14 cellular contexts compared by ENCODE assay signal in the genomic region with DNA sequence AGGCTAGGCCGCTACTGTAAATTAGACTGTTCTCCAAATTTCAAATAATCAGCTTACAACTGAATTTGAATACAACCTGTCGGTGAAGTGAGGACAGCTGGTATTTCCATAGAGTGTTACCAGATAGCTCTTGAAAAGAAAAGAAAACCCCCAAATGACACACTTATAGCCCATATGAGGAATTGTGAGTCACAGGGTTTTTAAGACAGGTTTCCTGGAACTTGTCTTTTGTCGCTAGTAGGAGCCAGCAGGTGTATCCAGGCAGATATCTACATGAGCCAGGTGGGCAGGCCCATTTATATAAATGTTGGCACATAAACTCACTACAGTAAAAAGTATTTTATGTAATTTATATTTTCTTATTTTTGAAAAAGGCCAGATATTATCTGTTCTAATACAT. TPM values are rescaled to one million over a fixed set of nuclear protein-coding genes. Genes with fewer than 3 reads are reported as not detected.
DNase-seq lines count a peak whose midpoint lies in the region; ATAC-seq lines count a peak whose summit lies in the region.
"Had no signal": no experiment of that assay in that cellular context is flagged by ENCODE, and none has a peak within 500 bp of the region (broad histone marks: within the 10 kb centered on the region; RNA-seq: fewer than 3 reads in every experiment).

No MANE protein-coding gene starts in this region.

- peaks cover 35% of the 10 kb centered on the region for H3K4me1 Mint-ChIP-seq in activated CD4-positive, alpha-beta T cell treated with anti-CD3 and anti-CD28 coated beads, Interleukin-2, amount 10 ng/mL, durations not matched to agents 24 days and 14 days
- H3K4me1 Mint-ChIP-seq in activated naive CD8-positive, alpha-beta T cell treated with anti-CD3 and anti-CD28 coated beads for 36 hours, result peaks cover 51% of the 10 kb centered on the region

- H3K27ac Mint-ChIP-seq in activated CD4-positive, alpha-beta T cell treated with anti-CD3 and anti-CD28 coated beads, Interleukin-2, amount 10 ng/mL, durations not matched to agents 24 days and 14 days, result peak overlapping the region; percentile 51
- H3K27ac Mint-ChIP-seq in activated naive CD8-positive, alpha-beta T cell treated with anti-CD3 and anti-CD28 coated beads for 36 hours, result peak overlapping the region; percentile 82

- H3K27me3 Mint-ChIP-seq in activated CD4-positive, alpha-beta T cell treated with anti-CD3 and anti-CD28 coated beads, Interleukin-2, amount 10 ng/mL, durations not matched to agents 24 days and 14 days, result no peaks in the 10 kb centered on the region
- no peaks in the 10 kb centered on the region for H3K27me3 Mint-ChIP-seq in activated naive CD8-positive, alpha-beta T cell treated with anti-CD3 and anti-CD28 coated beads for 36 hours

- intact Hi-C loops in activated CD4-positive, alpha-beta T cell treated with anti-CD3 and anti-CD28 coated beads, Interleukin-2, amount 10 ng/mL, durations not matched to agents 24 days and 14 days (cut with micrococcal nuclease), result loop anchor here (2.0 to 5.0 kb wide), 2 partner anchors 23 to 211 kb away; no protein-coding TSS in a partner anchor

- no peaks in the 10 kb centered on the region for H3K9me3 Mint-ChIP-seq in activated CD4-positive, alpha-beta T cell treated with anti-CD3 and anti-CD28 coated beads, Interleukin-2, amount 10 ng/mL, durations not matched to agents 24 days and 14 days
- no peaks in the 10 kb centered on the region for H3K9me3 Mint-ChIP-seq in activated naive CD8-positive, alpha-beta T cell treated with anti-CD3 and anti-CD28 coated beads for 36 hours
- H3K9me3 Mint-ChIP-seq: immature natural killer cell had no signal

- H3K36me3 Mint-ChIP-seq in activated CD4-positive, alpha-beta T cell treated with anti-CD3 and anti-CD28 coated beads, Interleukin-2, amount 10 ng/mL, durations not matched to agents 24 days and 14 days (ENCODE audit: low read depth), result peaks cover 15% of the 10 kb centered on the region
- peaks cover 27% of the 10 kb centered on the region for H3K36me3 Mint-ChIP-seq in activated naive CD8-positive, alpha-beta T cell treated with anti-CD3 and anti-CD28 coated beads for 36 hours
- H3K36me3 Mint-ChIP-seq: immature natural killer cell had no signal

- no peak for ATAC-seq in HG03354 (IDR thresholded peaks at IDR 0.05; ENCODE audit: poor library complexity, severe bottlenecking, unreplicated experiment)

- no peak for DNase-seq in activated CD4-positive, alpha-beta T cell treated with anti-CD3 and anti-CD28 coated beads, Interleukin-2, amount 10 ng/mL, durations not matched to agents 24 days and 14 days
- DNase-seq in activated CD4-positive, alpha-beta T cell treated with anti-CD3 and anti-CD28 coated beads, Interleukin-2, amount 50 U/mL, for 1 hour, result no peak
- DNase-seq in NCI-H2196 treated with DMSO at 0.1 percent for 48 hours (lab: John Stamatoyannopoulos, UW; ENCODE audit: unreplicated experiment) (peak; percentile 66), NCI-H1417 treated with DMSO at 0.1 percent for 48 hours (lab: John Stamatoyannopoulos, UW) (no peak), DMS153 treated with DMSO at 0.1 percent for 48 hours (lab: John Stamatoyannopoulos, UW; ENCODE audit: unreplicated experiment) (no peak)
- peak; percentile 12 for DNase-seq in activated naive CD8-positive, alpha-beta T cell treated with anti-CD3 and anti-CD28 coated beads for 36 hours
- DNase-seq in stimulated activated CD4-positive, alpha-beta T cell treated with anti-CD3 and anti-CD28 coated beads, TNF-alpha, amount 100 ng/mL, for 24 hours (ENCODE audit: low read depth in 3 of 3), result peak in 2 of 3 experiments; percentile 8 to 9
- DNase-seq: effector CD8-positive, alpha-beta T cell; immature natural killer cell; NCI-H187; SJCRH30; small intestine; tibial artery had no signal

- H3K4me3 Mint-ChIP-seq in activated CD4-positive, alpha-beta T cell treated with anti-CD3 and anti-CD28 coated beads, Interleukin-2, amount 10 ng/mL, durations not matched to agents 24 days and 14 days, result peak overlapping the region; percentile 15
- H3K4me3 Mint-ChIP-seq in activated naive CD8-positive, alpha-beta T cell treated with anti-CD3 and anti-CD28 coated beads for 36 hours, result peak overlapping the region; percentile 26
- H3K4me3 Mint-ChIP-seq: immature natural killer cell had no signal

RNA-seq across cellular contexts. Expression of a gene that starts 24.0 kb away (rescaled TPM):
- 52.9 and 54.2 TPM in 2 replicates for total RNA-seq in activated CD4-positive, alpha-beta T cell treated with anti-CD3 and anti-CD28 coated beads, Interleukin-2, amount 10 ng/mL, durations not matched to agents 24 days and 14 days
- total RNA-seq in activated naive CD8-positive, alpha-beta T cell treated with anti-CD3 and anti-CD28 coated beads for 36 hours, result 10 to 100 TPM; 30.3 to 33.9 TPM

Comparison
In these comparisons a context has a peak if more than half of its experiments do, and no peak if none do; other contexts are left out.
1. DNase-seq: peak in NCI-H2196 treated with DMSO at 0.1 percent for 48 hours (single experiment), activated naive CD8-positive, alpha-beta T cell treated with anti-CD3 and anti-CD28 coated beads for 36 hours (single experiment) and stimulated activated CD4-positive, alpha-beta T cell treated with anti-CD3 and anti-CD28 coated beads, TNF-alpha, amount 100 ng/mL, for 24 hours (2 of 3); none in activated CD4-positive, alpha-beta T cell treated with anti-CD3 and anti-CD28 coated beads, Interleukin-2, amount 10 ng/mL, durations not matched to agents 24 days and 14 days (single experiment), activated CD4-positive, alpha-beta T cell treated with anti-CD3 and anti-CD28 coated beads, Interleukin-2, amount 50 U/mL, for 1 hour (single experiment), NCI-H1417 treated with DMSO at 0.1 percent for 48 hours (single experiment) and DMS153 treated with DMSO at 0.1 percent for 48 hours (single experiment).